8 cellular contexts compared by ENCODE assay signal in genomic region chr19:54478677-54479266, GRCh38. TPM values are rescaled to one million over a fixed set of nuclear protein-coding genes. Genes with fewer than 3 reads are reported as not detected.
DNase-seq lines count a peak whose midpoint lies in the region; ATAC-seq and TF ChIP-seq lines count a peak whose summit lies in the region.

No MANE protein-coding gene starts in this region.

- peaks cover 0 to 8% (median 0%) of the 10 kb centered on the region in 5 experiments for H3K9me3 Mint-ChIP-seq in brain
- no peaks in the 10 kb centered on the region for H3K9me3 Mint-ChIP-seq in activated T-cell treated with anti-CD3 and anti-CD28 coated beads, Interleukin-2, amount 50 U/mL, for 24 hours

- H3K27me3 ChIP-seq in lower lobe of right lung (ENCODE audit: low read depth), result peaks cover 20% of the 10 kb centered on the region

- no peak overlapping the region for H3K27ac ChIP-seq in lower lobe of right lung

- no peaks in the 10 kb centered on the region for H3K36me3 Mint-ChIP-seq in brain
- no peaks in the 10 kb centered on the region for H3K36me3 Mint-ChIP-seq in activated T-cell treated with anti-CD3 and anti-CD28 coated beads, Interleukin-2, amount 50 U/mL, for 24 hours (ENCODE audit: low read depth)

- TF ChIP-seq CTCF in GM12865 (IDR thresholded peaks at IDR 0.05; ENCODE audit: insufficient read depth, low read depth, low read length, missing control alignments) (peak; percentile 75), brain (conservative IDR thresholded peaks at IDR 0.05) (peak; percentile 71 to 74), lower lobe of right lung (IDR thresholded peaks at IDR 0.05) (peak; percentile 59)

- DNase-seq in AML-193 (lab: John Stamatoyannopoulos, UW), result peak; percentile 53 to 67
- peak; percentile 68 for DNase-seq in GM12865 (ENCODE audit: low read depth)
- peak; percentile 81 for DNase-seq in NCI-H2227 treated with DMSO at 0.1 percent for 48 hours (lab: John Stamatoyannopoulos, UW)
- no peak for DNase-seq in lower lobe of right lung
- DNase-seq in activated T-cell treated with anti-CD3 and anti-CD28 coated beads, Interleukin-2, amount 50 U/mL, for 24 hours, result no peak

- H3K4me1 Mint-ChIP-seq in brain, result peaks cover 15% of the 10 kb centered on the region
- H3K4me1 Mint-ChIP-seq in activated T-cell treated with anti-CD3 and anti-CD28 coated beads, Interleukin-2, amount 50 U/mL, for 24 hours (ENCODE audit: low read depth), result peaks cover 9% of the 10 kb centered on the region

- intact Hi-C loops in lower lobe of right lung (cut with DNase I), result no loop called here

- H3K27me3 Mint-ChIP-seq in brain, result peaks cover 35% of the 10 kb centered on the region
- H3K27me3 Mint-ChIP-seq in activated T-cell treated with anti-CD3 and anti-CD28 coated beads, Interleukin-2, amount 50 U/mL, for 24 hours, result peaks cover 40% of the 10 kb centered on the region

- H3K27ac Mint-ChIP-seq in brain, result peak overlapping the region in 1 of 5 experiments; percentile 59
- H3K27ac Mint-ChIP-seq in activated T-cell treated with anti-CD3 and anti-CD28 coated beads, Interleukin-2, amount 50 U/mL, for 24 hours, result no peak overlapping the region

- no peak overlapping the region for H3K4me3 ChIP-seq in GM12865 (ENCODE audit: low read depth, low read length)
- no peak overlapping the region for H3K4me3 ChIP-seq in lower lobe of right lung

- H3K4me1 ChIP-seq in lower lobe of right lung, result peaks cover 25% of the 10 kb centered on the region

- H3K9me3 ChIP-seq in lower lobe of right lung, result no peaks in the 10 kb centered on the region

- peak overlapping the region in 3 of 5 experiments; percentile 12 to 25 (median 21) for H3K4me3 Mint-ChIP-seq in brain
- H3K4me3 Mint-ChIP-seq in activated T-cell treated with anti-CD3 and anti-CD28 coated beads, Interleukin-2, amount 50 U/mL, for 24 hours, result no peak overlapping the region

- ATAC-seq in lower lobe of right lung (peak; percentile 53 to 62), HG03457 (IDR thresholded peaks at IDR 0.05; ENCODE audit: unreplicated experiment) (no peak), HG03565 (IDR thresholded peaks at IDR 0.05; ENCODE audit: unreplicated experiment) (no peak)

- no peaks in the 10 kb centered on the region for H3K36me3 ChIP-seq in lower lobe of right lung

RNA-seq across cellular contexts. Expression of gene CDC42EP5, which starts 5.7 kb away (rescaled TPM):
- 1.4 TPM for polyA plus RNA-seq in brain (ENCODE audit: insufficient read depth, low read depth, low replicate concordance)
- total RNA-seq in lower lobe of right lung, result 25.5 TPM

RNA-seq across cellular contexts. Expression of gene LENG9, which starts 15.2 kb away (rescaled TPM):
- 1.5 TPM for polyA plus RNA-seq in brain (ENCODE audit: insufficient read depth, low read depth, low replicate concordance)
- 7.3 TPM for total RNA-seq in lower lobe of right lung

RNA-seq across cellular contexts. Expression of gene LAIR2, which starts 23.9 kb away (rescaled TPM):
- polyA plus RNA-seq in brain (ENCODE audit: insufficient read depth, low read depth, low replicate concordance), result not detected
- total RNA-seq in lower lobe of right lung, result 0.95 TPM

RNA-seq across cellular contexts. Expression of gene LENG8, which starts 29.8 kb away (rescaled TPM):
- polyA plus RNA-seq in brain (ENCODE audit: insufficient read depth, low read depth, low replicate concordance), result 30.9 TPM
- 183 TPM for total RNA-seq in lower lobe of right lung

Comparison
In these comparisons a context has a peak if more than half of its experiments do, and no peak if none do; other contexts are left out.
1. DNase-seq: peak in AML-193 (2 of 2), GM12865 (single experiment) and NCI-H2227 treated with DMSO at 0.1 percent for 48 hours (single experiment); none in lower lobe of right lung (single experiment) and activated T-cell treated with anti-CD3 and anti-CD28 coated beads, Interleukin-2, amount 50 U/mL, for 24 hours (single experiment).
2. ATAC-seq: peak in lower lobe of right lung (2 of 2); none in HG03457 (single experiment) and HG03565 (single experiment).
3. Peak in every context shown above with its lines, with median percentiles within 50 percentile points of each other: CTCF ChIP-seq.